ENCODE assay signal across 24 cellular contexts in genomic region chr15:96746621-96747155, GRCh38.
DNase-seq lines count a peak whose midpoint lies in the region; FAIRE-seq and TF ChIP-seq lines count a peak whose summit lies in the region.
"Had no signal": no experiment of that assay in that cellular context is flagged by ENCODE, and none has a peak within 500 bp of the region (broad histone marks: within the 10 kb centered on the region; RNA-seq: fewer than 3 reads in every experiment).

No MANE protein-coding gene starts in this region.

- no peak overlapping the region for H3K9ac ChIP-seq in kidney (ENCODE audit: low read length in 2 of 2)

- H3K4me3 ChIP-seq in retinal pigment epithelial cell (ENCODE audit: low read length) (no peak overlapping the region), kidney (ENCODE audit: low read length in 2 of 2) (no peak overlapping the region)
- H3K4me3 ChIP-seq: A549, SK-N-MC had no signal

- H3K9me3 ChIP-seq in kidney (ENCODE audit: control insufficient read depth in 1 of 2, low read length in 2 of 2): no peaks in the 10 kb centered on the region
- H3K9me3 ChIP-seq: A549 had no signal

- H3K36me3 ChIP-seq in kidney (ENCODE audit: control insufficient read depth in 1 of 2, insufficient read depth in 2 of 2, low read length in 2 of 2): no peaks in the 10 kb centered on the region

- H3K4me3 Mint-ChIP-seq in activated CD4-positive, alpha-beta T cell treated with anti-CD3 and anti-CD28 coated beads, Interleukin-2, amount 10 ng/mL, durations not matched to agents 24 days and 14 days: no peak overlapping the region
- H3K4me3 Mint-ChIP-seq: CD8-positive, alpha-beta memory T cell had no signal

- no peaks in the 10 kb centered on the region for H3K4me1 ChIP-seq in kidney (ENCODE audit: control insufficient read depth in 1 of 2, insufficient read depth in 1 of 2, low read depth in 1 of 2, low read length in 2 of 2)
- H3K4me1 ChIP-seq: A549 had no signal

- H3K36me3 Mint-ChIP-seq in activated CD4-positive, alpha-beta T cell treated with anti-CD3 and anti-CD28 coated beads, Interleukin-2, amount 10 ng/mL, durations not matched to agents 24 days and 14 days (ENCODE audit: low read depth): no peaks in the 10 kb centered on the region
- H3K36me3 Mint-ChIP-seq: CD8-positive, alpha-beta memory T cell had no signal

- TF ChIP-seq CTCF in retinal pigment epithelial cell (conservative IDR thresholded peaks at IDR 0.05; ENCODE audit: low read depth, low read length): no peak
- TF ChIP-seq CTCF in kidney (IDR thresholded peaks at IDR 0.05; ENCODE audit: borderline replicate concordance, extremely low read depth, insufficient read depth): no peak

- H3K27me3 Mint-ChIP-seq in activated CD4-positive, alpha-beta T cell treated with anti-CD3 and anti-CD28 coated beads, Interleukin-2, amount 10 ng/mL, durations not matched to agents 24 days and 14 days: no peaks in the 10 kb centered on the region

- DNase-seq in NCI-H1930 (lab: John Stamatoyannopoulos, UW) (peak; percentile 32 to 33), NCI-H748 (lab: John Stamatoyannopoulos, UW; ENCODE audit: unreplicated experiment) (peak; percentile 62), left kidney (ENCODE audit: low read depth, low spot score) (peak; percentile 33), retinal pigment epithelial cell (ENCODE audit: low read depth) (peak; percentile 29), kidney (no peak), T-helper 9 cell (no peak)
- DNase-seq in activated CD4-positive, alpha-beta T cell treated with anti-CD3 and anti-CD28 coated beads, Interleukin-2, amount 10 ng/mL, durations not matched to agents 24 days and 14 days: no peak
- DNase-seq: CD8-positive, alpha-beta memory T cell; DMS 273 treated with DMSO at 0.1 percent for 48 hours; DMS79; GF-D8; KBM-7; MV-4-11; NCI-H1105; NCI-H2029 treated with DMSO at 0.1 percent for 48 hours; NCI-H2171 treated with DMSO at 0.1 percent for 48 hours; NCI-H446 treated with DMSO at 0.1 percent for 48 hours; NCI-H526; SIG-M5 had no signal

- H3K27ac ChIP-seq in kidney (ENCODE audit: low read depth in 2 of 2, low read length in 2 of 2): no peak overlapping the region
- H3K27ac ChIP-seq: A549, C4-2B, SK-N-MC had no signal

- FAIRE-seq in kidney (lab: Jason Lieb, UNC): no peak
- FAIRE-seq: A549, GM12891, RCC 7860 had no signal

- no peaks in the 10 kb centered on the region for H3K4me1 Mint-ChIP-seq in activated CD4-positive, alpha-beta T cell treated with anti-CD3 and anti-CD28 coated beads, Interleukin-2, amount 10 ng/mL, durations not matched to agents 24 days and 14 days
- H3K4me1 Mint-ChIP-seq: CD8-positive, alpha-beta memory T cell had no signal

- intact Hi-C loops in activated CD4-positive, alpha-beta T cell treated with anti-CD3 and anti-CD28 coated beads, Interleukin-2, amount 10 ng/mL, durations not matched to agents 24 days and 14 days (cut with micrococcal nuclease): no loop called here
- intact Hi-C loops in kidney (cut with DNase I): no loop called here

- H3K27ac Mint-ChIP-seq in activated CD4-positive, alpha-beta T cell treated with anti-CD3 and anti-CD28 coated beads, Interleukin-2, amount 10 ng/mL, durations not matched to agents 24 days and 14 days: no peak overlapping the region
- H3K27ac Mint-ChIP-seq: CD8-positive, alpha-beta memory T cell had no signal

- H3K9me3 Mint-ChIP-seq in activated CD4-positive, alpha-beta T cell treated with anti-CD3 and anti-CD28 coated beads, Interleukin-2, amount 10 ng/mL, durations not matched to agents 24 days and 14 days: no peaks in the 10 kb centered on the region

Comparison
In these comparisons a context has a peak if more than half of its experiments do, and no peak if none do; other contexts are left out.
1. DNase-seq: peak in NCI-H1930 (2 of 2), NCI-H748 (single experiment), left kidney (single experiment) and retinal pigment epithelial cell (single experiment); none in activated CD4-positive, alpha-beta T cell treated with anti-CD3 and anti-CD28 coated beads, Interleukin-2, amount 10 ng/mL, durations not matched to agents 24 days and 14 days (single experiment), kidney (single experiment) and T-helper 9 cell (single experiment).